Comparison of ENCODE assay signal across 8 cellular contexts in genomic region chr2:204871246-204871953, GRCh38.
DNase-seq lines count a peak whose midpoint lies in the region; ATAC-seq and TF ChIP-seq lines count a peak whose summit lies in the region.

No MANE protein-coding gene starts in this region.

- H3K27me3 ChIP-seq in suprapubic skin: no peaks in the 10 kb centered on the region

- no peaks in the 10 kb centered on the region for H3K27me3 Mint-ChIP-seq in stimulated activated naive B cell treated with anti-CD40 and anti-IgM and Interleukin-4, amounts not matched to agents 10 μg/mL and 1 μg/mL and 100 μg/mL, for 72 hours

- no peaks in the 10 kb centered on the region for H3K9me3 ChIP-seq in suprapubic skin

- no peaks in the 10 kb centered on the region for H3K4me1 Mint-ChIP-seq in stimulated activated naive B cell treated with anti-CD40 and anti-IgM and Interleukin-4, amounts not matched to agents 10 μg/mL and 1 μg/mL and 100 μg/mL, for 72 hours

- peak; percentile 33 for TF ChIP-seq CTCF in foreskin fibroblast (IDR thresholded peaks at IDR 0.05; ENCODE audit: low read depth, low read length)
- no peak for TF ChIP-seq CTCF in suprapubic skin (IDR thresholded peaks at IDR 0.05)

- DNase-seq in AG08395 (ENCODE audit: low spot score) (peak; percentile 27), HCEC 1CT (peak; percentile 66), RKO (ENCODE audit: low spot score) (peak; percentile 45), foreskin fibroblast (peak; percentile 19 to 58), suprapubic skin (ENCODE audit: low spot score in 2 of 2) (no peak)
- DNase-seq in stimulated activated naive B cell treated with anti-CD40 and anti-IgM and Interleukin-4, amounts not matched to agents 10 μg/mL and 1 μg/mL and 100 μg/mL, for 72 hours: no peak

- H3K4me3 ChIP-seq in foreskin fibroblast (ENCODE audit: low read depth in 1 of 2, low read length in 2 of 2) (no peak overlapping the region), suprapubic skin (no peak overlapping the region)

- H3K4me1 ChIP-seq in suprapubic skin: peaks cover 14% of the 10 kb centered on the region

- ATAC-seq in stimulated activated naive B cell treated with anti-CD40 and anti-IgM and Interleukin-4, amounts not matched to agents 10 μg/mL and 1 μg/mL and 100 μg/mL, for 72 hours (replicated peaks): peak; percentile 42 to 56
- ATAC-seq in HG02678 (IDR thresholded peaks at IDR 0.05; ENCODE audit: unreplicated experiment): no peak
- no peak for ATAC-seq in HG03354 (IDR thresholded peaks at IDR 0.05; ENCODE audit: poor library complexity, severe bottlenecking, unreplicated experiment)

- TF ChIP-seq EP300 in suprapubic skin (IDR thresholded peaks at IDR 0.05): no peak

- WGBS in suprapubic skin: 82% methylated on average over 1 of the region's 1 CpG

- H3K9me3 Mint-ChIP-seq in stimulated activated naive B cell treated with anti-CD40 and anti-IgM and Interleukin-4, amounts not matched to agents 10 μg/mL and 1 μg/mL and 100 μg/mL, for 72 hours: no peaks in the 10 kb centered on the region

- H3K36me3 ChIP-seq in suprapubic skin: no peaks in the 10 kb centered on the region

- H3K4me3 Mint-ChIP-seq in stimulated activated naive B cell treated with anti-CD40 and anti-IgM and Interleukin-4, amounts not matched to agents 10 μg/mL and 1 μg/mL and 100 μg/mL, for 72 hours: no peak overlapping the region

- no peak overlapping the region for H3K27ac ChIP-seq in suprapubic skin

- no peak for TF ChIP-seq POLR2A in suprapubic skin (IDR thresholded peaks at IDR 0.05)

- H3K27ac Mint-ChIP-seq in stimulated activated naive B cell treated with anti-CD40 and anti-IgM and Interleukin-4, amounts not matched to agents 10 μg/mL and 1 μg/mL and 100 μg/mL, for 72 hours: no peak overlapping the region

- no peaks in the 10 kb centered on the region for H3K36me3 Mint-ChIP-seq in stimulated activated naive B cell treated with anti-CD40 and anti-IgM and Interleukin-4, amounts not matched to agents 10 μg/mL and 1 μg/mL and 100 μg/mL, for 72 hours

Comparison
In these comparisons a context has a peak if more than half of its experiments do, and no peak if none do; other contexts are left out.
1. DNase-seq: peak in AG08395 (single experiment), HCEC 1CT (single experiment), RKO (single experiment) and foreskin fibroblast (2 of 2); none in stimulated activated naive B cell treated with anti-CD40 and anti-IgM and Interleukin-4, amounts not matched to agents 10 μg/mL and 1 μg/mL and 100 μg/mL, for 72 hours (single experiment) and suprapubic skin (0 of 2).
2. ATAC-seq: peak in stimulated activated naive B cell treated with anti-CD40 and anti-IgM and Interleukin-4, amounts not matched to agents 10 μg/mL and 1 μg/mL and 100 μg/mL, for 72 hours (2 of 2); none in HG02678 (single experiment) and HG03354 (single experiment).